Comparison of ENCODE assay signal across 21 cellular contexts in the genomic region with DNA sequence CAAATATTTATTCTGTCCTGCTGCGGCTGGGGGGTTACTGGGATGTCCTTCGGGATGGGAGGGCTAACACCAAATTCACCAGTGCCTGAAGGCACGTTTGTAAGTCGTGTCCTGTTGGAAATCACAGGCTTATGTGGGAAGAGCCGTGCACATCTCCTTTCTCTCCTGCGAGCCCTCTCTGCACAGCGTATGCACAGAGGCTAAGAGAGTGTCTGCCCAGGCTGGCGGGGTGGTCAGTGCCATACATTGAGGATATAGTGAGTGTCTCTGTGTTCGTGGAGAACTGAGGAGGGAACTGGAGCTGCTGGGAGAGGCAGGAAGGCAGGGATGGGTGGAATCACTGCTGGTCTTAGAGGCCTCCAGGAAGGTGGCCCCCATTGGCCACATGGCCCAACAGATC.
"Had no signal": no experiment of that assay in that cellular context is flagged by ENCODE, and none has a peak within 500 bp of the region (broad histone marks: within the 10 kb centered on the region; RNA-seq: fewer than 3 reads in every experiment).

No MANE protein-coding gene starts in this region.

- H3K9me3 ChIP-seq: mucosa of descending colon, sigmoid colon, thyroid gland, uterus had no signal

- H3K36me3 ChIP-seq: brain microvascular endothelial cell, thyroid gland, uterus had no signal

- H3K27me3 ChIP-seq: brain microvascular endothelial cell, hepatocyte, sigmoid colon, thyroid gland, uterus had no signal

- H3K27ac Mint-ChIP-seq: activated B cell treated with CpG ODN at 0.5 μM for 24 hours; activated CD4-positive, alpha-beta memory T cell treated with anti-CD3 and anti-CD28 coated beads, Interleukin-2, amount 10 ng/mL, durations not matched to agents 7 days and 5 days; activated CD8-positive, alpha-beta memory T cell treated with anti-CD3 and anti-CD28 coated beads, Interleukin-2, amount 10 ng/mL, durations not matched to agents 7 days and 5 days; activated naive CD8-positive, alpha-beta T cell treated with anti-CD3 and anti-CD28 coated beads, Interleukin-2, amount 50 U/mL, for 24 hours; endodermal cell; memory B cell; stimulated activated naive B cell treated with anti-CD40 and anti-IgM and Interleukin-4, amounts not matched to agents 10 μg/mL and 1 μg/mL and 100 μg/mL, for 72 hours had no signal

- H3K27ac ChIP-seq: brain microvascular endothelial cell, epithelial cell of prostate, hepatocyte, sigmoid colon, thyroid gland, uterus had no signal

- H3K4me3 ChIP-seq: hepatocyte, mucosa of descending colon, sigmoid colon, thyroid gland, uterus had no signal

- H3K27me3 Mint-ChIP-seq: activated CD4-positive, alpha-beta memory T cell treated with anti-CD3 and anti-CD28 coated beads, Interleukin-2, amount 10 ng/mL, durations not matched to agents 7 days and 5 days had no signal

- DNase-seq: activated B cell treated with CpG ODN at 0.5 μM for 24 hours; activated CD4-positive, alpha-beta memory T cell treated with anti-CD3 and anti-CD28 coated beads, Interleukin-2, amount 10 ng/mL, durations not matched to agents 7 days and 5 days; activated CD4-positive, alpha-beta T cell treated with anti-CD3 and anti-CD28 coated beads for 48 hours; activated CD8-positive, alpha-beta memory T cell treated with anti-CD3 and anti-CD28 coated beads, Interleukin-2, amount 10 ng/mL, durations not matched to agents 7 days and 5 days; activated naive CD4-positive, alpha-beta T cell treated with Interleukin-2 at 50 U/mL for 16 hours; activated naive CD8-positive, alpha-beta T cell treated with anti-CD3 and anti-CD28 coated beads, Interleukin-2, amount 50 U/mL, for 24 hours; anterior cingulate cortex; brain microvascular endothelial cell; central memory CD4-positive, alpha-beta T cell; endodermal cell; foreskin fibroblast; mucosa of descending colon; naive B cell; sigmoid colon; stimulated activated CD4-positive, alpha-beta T cell treated with anti-CD3 and anti-CD28 coated beads, Interleukin-4, amount 100 ng/mL, for 4 hours; stimulated activated naive B cell treated with anti-CD40 and anti-IgM and Interleukin-4, amounts not matched to agents 10 μg/mL and 1 μg/mL and 100 μg/mL, for 72 hours; thyroid gland; uterus had no signal

- H3K36me3 Mint-ChIP-seq: activated CD8-positive, alpha-beta memory T cell treated with anti-CD3 and anti-CD28 coated beads, Interleukin-2, amount 10 ng/mL, durations not matched to agents 7 days and 5 days; naive B cell; stimulated activated naive B cell treated with anti-CD40 and anti-IgM and Interleukin-4, amounts not matched to agents 10 μg/mL and 1 μg/mL and 100 μg/mL, for 72 hours had no signal

- H3K79me2 ChIP-seq: hepatocyte had no signal

- H2AFZ ChIP-seq: hepatocyte had no signal

- H3K4me1 ChIP-seq: thyroid gland, uterus had no signal

- H3K4me2 ChIP-seq: hepatocyte had no signal

- H3K4me3 Mint-ChIP-seq: activated B cell treated with CpG ODN at 0.5 μM for 24 hours; activated CD4-positive, alpha-beta memory T cell treated with anti-CD3 and anti-CD28 coated beads, Interleukin-2, amount 10 ng/mL, durations not matched to agents 7 days and 5 days; activated CD8-positive, alpha-beta memory T cell treated with anti-CD3 and anti-CD28 coated beads, Interleukin-2, amount 10 ng/mL, durations not matched to agents 7 days and 5 days; activated naive CD8-positive, alpha-beta T cell treated with anti-CD3 and anti-CD28 coated beads, Interleukin-2, amount 50 U/mL, for 24 hours; endodermal cell; memory B cell; stimulated activated naive B cell treated with anti-CD40 and anti-IgM and Interleukin-4, amounts not matched to agents 10 μg/mL and 1 μg/mL and 100 μg/mL, for 72 hours had no signal

- H3K9me3 Mint-ChIP-seq: activated B cell treated with CpG ODN at 0.5 μM for 24 hours; activated CD4-positive, alpha-beta memory T cell treated with anti-CD3 and anti-CD28 coated beads, Interleukin-2, amount 10 ng/mL, durations not matched to agents 7 days and 5 days; activated naive CD8-positive, alpha-beta T cell treated with anti-CD3 and anti-CD28 coated beads, Interleukin-2, amount 50 U/mL, for 24 hours; endodermal cell; memory B cell; stimulated activated naive B cell treated with anti-CD40 and anti-IgM and Interleukin-4, amounts not matched to agents 10 μg/mL and 1 μg/mL and 100 μg/mL, for 72 hours had no signal

- H3K4me1 Mint-ChIP-seq: activated CD8-positive, alpha-beta memory T cell treated with anti-CD3 and anti-CD28 coated beads, Interleukin-2, amount 10 ng/mL, durations not matched to agents 7 days and 5 days; activated naive CD8-positive, alpha-beta T cell treated with anti-CD3 and anti-CD28 coated beads, Interleukin-2, amount 50 U/mL, for 24 hours had no signal
